Comparison of ENCODE assay signal across 18 cellular contexts in genomic region chr20:53448875-53449274, GRCh38.
"Had no signal": no experiment of that assay in that cellular context is flagged by ENCODE, and none has a peak within 500 bp of the region (broad histone marks: within the 10 kb centered on the region; RNA-seq: fewer than 3 reads in every experiment).

No MANE protein-coding gene starts in this region.

- H3K27ac Mint-ChIP-seq: nephron progenitor cell; stimulated activated naive B cell treated with anti-CD40 and anti-IgM and Interleukin-4, amounts not matched to agents 10 μg/mL and 1 μg/mL and 100 μg/mL, for 72 hours; type B pancreatic cell had no signal

- DNase-seq: effector memory CD4-positive, alpha-beta T cell; heart left ventricle; hippocampal formation; mammary epithelial cell; naive thymus-derived CD4-positive, alpha-beta T cell; nephron progenitor cell; psoas muscle; retina; right lobe of liver; stimulated activated CD4-positive, alpha-beta T cell treated with anti-CD3 and anti-CD28 coated beads, Interleukin-4, amount 100 ng/mL, for 24 hours; stimulated activated naive B cell treated with anti-CD40 and anti-IgM and Interleukin-4, amounts not matched to agents 10 μg/mL and 1 μg/mL and 100 μg/mL, for 72 hours; thyroid gland had no signal

- H3K36me3 ChIP-seq: heart left ventricle, right lobe of liver, suprapubic skin, thyroid gland had no signal

- H3K27me3 ChIP-seq: heart left ventricle, right lobe of liver, suprapubic skin, thyroid gland had no signal

- FAIRE-seq: endometrium, frontal cortex, islet of Langerhans, urothelium cell line had no signal

- H3K4me3 ChIP-seq: heart left ventricle, psoas muscle, right lobe of liver, suprapubic skin, thyroid gland had no signal

- H3K27me3 Mint-ChIP-seq: naive thymus-derived CD4-positive, alpha-beta T cell; type B pancreatic cell had no signal

- H3K4me1 Mint-ChIP-seq: stimulated activated naive B cell treated with anti-CD40 and anti-IgM and Interleukin-4, amounts not matched to agents 10 μg/mL and 1 μg/mL and 100 μg/mL, for 72 hours had no signal

- H3K4me3 Mint-ChIP-seq: naive thymus-derived CD4-positive, alpha-beta T cell; nephron progenitor cell; stimulated activated naive B cell treated with anti-CD40 and anti-IgM and Interleukin-4, amounts not matched to agents 10 μg/mL and 1 μg/mL and 100 μg/mL, for 72 hours; type B pancreatic cell had no signal

- H3K27ac ChIP-seq: heart left ventricle, psoas muscle, right lobe of liver, suprapubic skin, thyroid gland had no signal

- H3K9me3 ChIP-seq: right lobe of liver, thyroid gland had no signal

- H3K4me1 ChIP-seq: psoas muscle, right lobe of liver, suprapubic skin had no signal
